ENCODE assay signal across 22 cellular contexts in the genomic region with DNA sequence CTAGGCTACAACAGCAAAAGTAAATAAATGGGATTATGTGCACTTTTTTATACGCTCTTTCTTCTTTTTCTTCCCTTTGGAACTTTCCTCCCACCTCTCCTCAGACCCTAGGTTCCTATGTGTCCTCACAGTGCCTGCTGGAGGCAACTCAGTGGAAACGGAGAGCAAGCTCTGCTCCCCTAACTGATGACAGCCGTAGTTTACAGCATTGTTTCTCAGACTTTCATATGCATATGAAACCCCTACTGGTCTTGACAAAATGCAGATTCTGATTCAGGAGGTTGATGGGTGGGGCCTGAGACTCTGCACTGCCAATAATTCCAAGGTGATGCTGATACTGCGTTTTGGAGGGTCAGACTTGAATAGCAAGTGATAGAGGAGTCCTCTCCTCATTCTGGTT.
"Had no signal": no experiment of that assay in that cellular context is flagged by ENCODE, and none has a peak within 500 bp of the region (broad histone marks: within the 10 kb centered on the region; RNA-seq: fewer than 3 reads in every experiment).

No MANE protein-coding gene starts in this region.

- H3K9ac ChIP-seq: parathyroid adenoma had no signal

- H3K79me2 ChIP-seq: parathyroid adenoma had no signal

- H2AFZ ChIP-seq: parathyroid adenoma had no signal

- H3K4me1 ChIP-seq: gastrocnemius medialis, psoas muscle, right lobe of liver, suprapubic skin, thyroid gland, vagina had no signal

- H3K27ac ChIP-seq: gastrocnemius medialis, heart right ventricle, parathyroid adenoma, psoas muscle, right lobe of liver, suprapubic skin, thyroid gland, upper lobe of left lung, vagina had no signal

- H3K27me3 ChIP-seq: gastrocnemius medialis, heart right ventricle, suprapubic skin, thyroid gland, upper lobe of left lung, vagina had no signal

- H3K4me1 Mint-ChIP-seq: nephron had no signal

- ATAC-seq: esophagus mucosa; gastrocnemius medialis; heart right ventricle; psoas muscle; right lobe of liver; stimulated activated effector memory CD8-positive, alpha-beta T cell treated with anti-CD3 and anti-CD28 coated beads, Interleukin-12 subunit alpha, Interleukin-12 subunit beta, amount 100 ng/mL, for 72 hours; stimulated activated naive CD8-positive, alpha-beta T cell treated with anti-CD3 and anti-CD28 coated beads, Interleukin-15, Interleukin-2, amounts not matched to agents 100 U/mL and 50 U/mL, for 24 hours had no signal

- DNase-seq: dermis blood vessel endothelial cell; effector CD4-positive, alpha-beta T cell; gastrocnemius medialis; heart right ventricle; hypothalamus; kidney glomerular epithelial cell; mesendoderm; naive B cell; psoas muscle; retina; right lobe of liver; stimulated activated CD4-positive, alpha-beta T cell treated with anti-CD3 and anti-CD28 coated beads, Interleukin-4, amount 100 ng/mL, for 1 hour; stimulated activated CD8-positive, alpha-beta memory T cell treated with anti-CD3 and anti-CD28 coated beads, Interleukin-4, amount 100 ng/mL, for 48 hours; stimulated activated naive CD8-positive, alpha-beta T cell treated with anti-CD3 and anti-CD28 coated beads, Interleukin-15, Interleukin-2, amounts not matched to agents 100 U/mL and 50 U/mL, for 24 hours; thyroid gland; upper lobe of left lung had no signal

- H3K36me3 Mint-ChIP-seq: stimulated activated effector memory CD8-positive, alpha-beta T cell treated with anti-CD3 and anti-CD28 coated beads, Interleukin-12 subunit alpha, Interleukin-12 subunit beta, amount 100 ng/mL, for 72 hours had no signal

- H3K27ac Mint-ChIP-seq: naive B cell; nephron; stimulated activated effector memory CD8-positive, alpha-beta T cell treated with anti-CD3 and anti-CD28 coated beads, Interleukin-12 subunit alpha, Interleukin-12 subunit beta, amount 100 ng/mL, for 72 hours had no signal

- H3K9me3 ChIP-seq: gastrocnemius medialis, heart right ventricle, psoas muscle, right lobe of liver, suprapubic skin, thyroid gland, upper lobe of left lung, vagina had no signal

- H3K9me3 Mint-ChIP-seq: naive B cell; nephron; stimulated activated effector memory CD8-positive, alpha-beta T cell treated with anti-CD3 and anti-CD28 coated beads, Interleukin-12 subunit alpha, Interleukin-12 subunit beta, amount 100 ng/mL, for 72 hours had no signal

- H3K4me3 Mint-ChIP-seq: naive B cell; nephron; stimulated activated effector memory CD8-positive, alpha-beta T cell treated with anti-CD3 and anti-CD28 coated beads, Interleukin-12 subunit alpha, Interleukin-12 subunit beta, amount 100 ng/mL, for 72 hours had no signal

- H3K36me3 ChIP-seq: gastrocnemius medialis, heart right ventricle, right lobe of liver, suprapubic skin, thyroid gland, upper lobe of left lung, vagina had no signal

- H3K4me3 ChIP-seq: gastrocnemius medialis, heart right ventricle, psoas muscle, right lobe of liver, suprapubic skin, thyroid gland, upper lobe of left lung, vagina had no signal
